ENCODE assay signal across 15 cellular contexts in genomic region chr2:235008584-235009044, GRCh38. TPM values are rescaled to one million over a fixed set of nuclear protein-coding genes. Genes with fewer than 3 reads are reported as not detected.
DNase-seq lines count a peak whose midpoint lies in the region; ATAC-seq, FAIRE-seq and TF ChIP-seq lines count a peak whose summit lies in the region.
"Had no signal": no experiment of that assay in that cellular context is flagged by ENCODE, and none has a peak within 500 bp of the region (broad histone marks: within the 10 kb centered on the region; RNA-seq: fewer than 3 reads in every experiment).

No MANE protein-coding gene starts in this region.

- no peaks in the 10 kb centered on the region for H3K36me3 ChIP-seq in esophagus squamous epithelium
- H3K36me3 ChIP-seq in pancreas, result no peaks in the 10 kb centered on the region
- no peaks in the 10 kb centered on the region for H3K36me3 ChIP-seq in gastrocnemius medialis
- H3K36me3 ChIP-seq: uterus had no signal

- H3K79me1 ChIP-seq in H9 (ENCODE audit: insufficient read depth, low read depth, low read length, poor library complexity, severe bottlenecking), result no peaks in the 10 kb centered on the region

- peak overlapping the region in 2 of 3 experiments; percentile 14 to 87; a peak in 4 of 7 replicates for H3K27ac Mint-ChIP-seq in H9
- no peak overlapping the region for H3K27ac Mint-ChIP-seq in activated T-helper 2 cell treated with anti-CD3 and anti-CD28 coated beads, Interferon-gamma antibody, Interleukin-2, Interleukin-4, amounts not matched to agents 10 μg/mL and 5 μg/mL and 100 μg/mL, durations not matched to agents 14 hours and 24 hours and 36 hours
- H3K27ac Mint-ChIP-seq: activated B cell treated with CpG ODN at 0.5 μM for 24 hours had no signal

- H4K5ac ChIP-seq in H9 (ENCODE audit: insufficient read length, low read depth, low read length), result no peak overlapping the region

- H3K4ac ChIP-seq in H9 (ENCODE audit: low read depth, low read length), result no peak overlapping the region

- H2BK5ac ChIP-seq in H9 (ENCODE audit: insufficient read length, low read length), result no peak overlapping the region

- H3K9me3 Mint-ChIP-seq in H9, result no peaks in the 10 kb centered on the region; a peak in 1 of 5 replicates
- no peaks in the 10 kb centered on the region for H3K9me3 Mint-ChIP-seq in activated T-helper 2 cell treated with anti-CD3 and anti-CD28 coated beads, Interferon-gamma antibody, Interleukin-2, Interleukin-4, amounts not matched to agents 10 μg/mL and 5 μg/mL and 100 μg/mL, durations not matched to agents 14 hours and 24 hours and 36 hours
- H3K9me3 Mint-ChIP-seq: activated B cell treated with CpG ODN at 0.5 μM for 24 hours; activated T-cell treated with anti-CD3 and anti-CD28 coated beads, Interleukin-2, amount 50 U/mL, for 4 hours had no signal

- H3K14ac ChIP-seq in H9 (ENCODE audit: insufficient read depth, low read length), result no peak overlapping the region

- FAIRE-seq in pancreas (lab: Jason Lieb, UNC), result no peak
- FAIRE-seq: GM12891 had no signal

- H4K91ac ChIP-seq in H9 (ENCODE audit: insufficient read length, low read depth, low read length), result no peak overlapping the region

- H3K23me2 ChIP-seq in H9 (ENCODE audit: insufficient read length, low read depth, low read length, poor library complexity, severe bottlenecking), result no peaks in the 10 kb centered on the region

- no peaks in the 10 kb centered on the region for H3K9me3 ChIP-seq in H9 (ENCODE audit: control insufficient read depth, low read depth, low read length)
- no peaks in the 10 kb centered on the region for H3K9me3 ChIP-seq in esophagus squamous epithelium
- no peaks in the 10 kb centered on the region for H3K9me3 ChIP-seq in pancreas
- H3K9me3 ChIP-seq in gastrocnemius medialis, result no peaks in the 10 kb centered on the region
- H3K9me3 ChIP-seq: uterus had no signal

- H2BK12ac ChIP-seq in H9 (ENCODE audit: insufficient read length, low read depth, low read length), result no peak overlapping the region

- peaks cover 7% of the 10 kb centered on the region; the same call in 1 of the 2 replicates for H3K79me2 ChIP-seq in H9 (ENCODE audit: insufficient read depth, low read length)

- in situ Hi-C loops in gastrocnemius medialis (cut with MboI; ENCODE audit: low sequenced_read_pairs in 4 of 4), result no loop called here

- H3K4me2 ChIP-seq in H9 (ENCODE audit: insufficient read depth, insufficient read length, low read length), result no peak overlapping the region

- no peak overlapping the region for H2BK20ac ChIP-seq in H9 (ENCODE audit: low read depth, low read length, poor library complexity, severe bottlenecking)

- TF ChIP-seq CTCF in H9 (conservative IDR thresholded peaks at IDR 0.05) (no peak), esophagus squamous epithelium (IDR thresholded peaks at IDR 0.05) (no peak), pancreas (IDR thresholded peaks at IDR 0.05) (no peak), gastrocnemius medialis (IDR thresholded peaks at IDR 0.05 in 4 of 5, conservative IDR thresholded peaks at IDR 0.05 in 1 of 5) (no peak)

- H3K27me3 Mint-ChIP-seq in H9 (ENCODE audit: low read depth), result no peaks in the 10 kb centered on the region; the same call in 1 of the 2 replicates
- H3K27me3 Mint-ChIP-seq in activated T-helper 2 cell treated with anti-CD3 and anti-CD28 coated beads, Interferon-gamma antibody, Interleukin-2, Interleukin-4, amounts not matched to agents 10 μg/mL and 5 μg/mL and 100 μg/mL, durations not matched to agents 14 hours and 24 hours and 36 hours (ENCODE audit: low read depth), result no peaks in the 10 kb centered on the region
- H3K27me3 Mint-ChIP-seq: activated B cell treated with CpG ODN at 0.5 μM for 24 hours had no signal

- intact Hi-C loops in esophagus squamous epithelium (cut with DNase I) (no loop called here), pancreas (cut with DNase I) (no loop called here), gastrocnemius medialis (cut with DNase I; ENCODE audit: low total_unique reads) (loop anchor here (1.0 to 5.0 kb wide), 2 partner anchors 56 to 99 kb away; partner anchors contain the start of gene SH3BP4)
- intact Hi-C loops in activated T-helper 2 cell treated with anti-CD3 and anti-CD28 coated beads, Interferon-gamma antibody, Interleukin-2, Interleukin-4, amounts not matched to agents 10 μg/mL and 5 μg/mL and 100 μg/mL, durations not matched to agents 14 hours and 24 hours and 36 hours (cut with micrococcal nuclease), result no loop called here

- no peak overlapping the region for H2BK120ac ChIP-seq in H9 (ENCODE audit: low read depth, low read length, poor library complexity, severe bottlenecking)

- WGBS in H9 (ENCODE audit: extremely low coverage, insufficient read length, low lambda C conversion rate), result no CpG with 5 or more reads among the region's 6 CpGs
- 42 to 52% methylated on average over 4 to 6 of the region's 6 CpGs for WGBS in esophagus squamous epithelium, 2 donors
- 17 to 19% methylated on average over 6 of the region's 6 CpGs for WGBS in pancreas, 2 donors

- no peak overlapping the region for H3K23ac ChIP-seq in H9 (ENCODE audit: insufficient read length, low read depth, low read length)

- H2AK5ac ChIP-seq in H9 (ENCODE audit: insufficient read length, low read length), result no peak overlapping the region

- H4K20me1 ChIP-seq in H9 (ENCODE audit: control insufficient read depth, insufficient read depth, insufficient read length), result no peaks in the 10 kb centered on the region

- peak overlapping the region in 1 of 4 donors; percentile 1 for H3K4me3 ChIP-seq in esophagus squamous epithelium
- peak overlapping the region in 1 of 4 donors; percentile 26 for H3K4me3 ChIP-seq in pancreas
- no peak overlapping the region for H3K4me3 ChIP-seq in gastrocnemius medialis
- H3K4me3 ChIP-seq: uterus had no signal

- peaks cover 70 to 75% of the 10 kb centered on the region in 2 experiments for H3K4me1 Mint-ChIP-seq in H9
- no peaks in the 10 kb centered on the region for H3K4me1 Mint-ChIP-seq in activated T-helper 2 cell treated with anti-CD3 and anti-CD28 coated beads, Interferon-gamma antibody, Interleukin-2, Interleukin-4, amounts not matched to agents 10 μg/mL and 5 μg/mL and 100 μg/mL, durations not matched to agents 14 hours and 24 hours and 36 hours (ENCODE audit: low read depth)
- H3K4me1 Mint-ChIP-seq: activated B cell treated with CpG ODN at 0.5 μM for 24 hours had no signal

- ATAC-seq in pancreas (peak; percentile 74 to 81 (median 77)), gastrocnemius medialis (no peak), HG03460 (IDR thresholded peaks at IDR 0.05; ENCODE audit: unreplicated experiment) (no peak)
- ATAC-seq: activated T-cell treated with anti-CD3 and anti-CD28 coated beads, Interleukin-2, amount 50 U/mL, for 4 hours; left ventricle myocardium superior had no signal

- no peak overlapping the region for H3K56ac ChIP-seq in H9 (ENCODE audit: insufficient read length, low read depth, low read length)

- H2AFZ ChIP-seq in H9 (ENCODE audit: low read length), result no peak overlapping the region

- no peak overlapping the region for H3T11ph ChIP-seq in H9 (ENCODE audit: low read length)

- no peak overlapping the region for H3K18ac ChIP-seq in H9 (ENCODE audit: insufficient read length, low read depth, low read length)

- H3K27me3 ChIP-seq in H9 (ENCODE audit: insufficient read depth, low read length) (no peaks in the 10 kb centered on the region), esophagus squamous epithelium (no peaks in the 10 kb centered on the region), pancreas (no peaks in the 10 kb centered on the region), gastrocnemius medialis (no peaks in the 10 kb centered on the region)
- H3K27me3 ChIP-seq: uterus had no signal

- H3K27ac ChIP-seq in H9 (ENCODE audit: insufficient read length, low read depth, low read length) (no peak overlapping the region), esophagus squamous epithelium (peak overlapping the region; percentile 82 to 86 (median 82)), pancreas (peak overlapping the region; percentile 69 to 88 (median 78)), gastrocnemius medialis (no peak overlapping the region)
- H3K27ac ChIP-seq: uterus had no signal

- H3K4me3 Mint-ChIP-seq in H9, result no peak overlapping the region
- no peak overlapping the region for H3K4me3 Mint-ChIP-seq in activated T-helper 2 cell treated with anti-CD3 and anti-CD28 coated beads, Interferon-gamma antibody, Interleukin-2, Interleukin-4, amounts not matched to agents 10 μg/mL and 5 μg/mL and 100 μg/mL, durations not matched to agents 14 hours and 24 hours and 36 hours (ENCODE audit: low read depth)
- H3K4me3 Mint-ChIP-seq: activated B cell treated with CpG ODN at 0.5 μM for 24 hours; activated T-cell treated with anti-CD3 and anti-CD28 coated beads, Interleukin-2, amount 50 U/mL, for 4 hours had no signal

- no peak overlapping the region for H3K9ac ChIP-seq in H9 (ENCODE audit: extremely low read depth, insufficient read length, low read length)

- H3K36me3 Mint-ChIP-seq in H9 (ENCODE audit: insufficient read depth in 1 of 3, low read depth in 3 of 3), result peaks cover 15 to 48% (median 39%) of the 10 kb centered on the region in 3 experiments
- H3K36me3 Mint-ChIP-seq in activated T-helper 2 cell treated with anti-CD3 and anti-CD28 coated beads, Interferon-gamma antibody, Interleukin-2, Interleukin-4, amounts not matched to agents 10 μg/mL and 5 μg/mL and 100 μg/mL, durations not matched to agents 14 hours and 24 hours and 36 hours (ENCODE audit: low read depth), result no peaks in the 10 kb centered on the region

- no peak for TF ChIP-seq POLR2A in esophagus squamous epithelium (IDR thresholded peaks at IDR 0.05)
- TF ChIP-seq POLR2A in gastrocnemius medialis (IDR thresholded peaks at IDR 0.05), result no peak

- H4K8ac ChIP-seq in H9 (replicated peaks; ENCODE audit: insufficient read length, low read depth, low read length), result no peak overlapping the region

- DNase-seq in H9, result no peak
- DNase-seq in NCI-H526 treated with DMSO at 0.1 percent for 48 hours (lab: John Stamatoyannopoulos, UW), result peak; percentile 27
- no peak for DNase-seq in esophagus squamous epithelium (lab: John Stamatoyannopoulos, UW)
- DNase-seq in pancreas, result peak in 4 of 6 donors; percentile 54 to 84 (median 80)
- no peak for DNase-seq in activated T-helper 2 cell treated with anti-CD3 and anti-CD28 coated beads, Interferon-gamma antibody, Interleukin-2, Interleukin-4, amounts not matched to agents 10 μg/mL and 5 μg/mL and 100 μg/mL, durations not matched to agents 14 hours and 24 hours and 36 hours (ENCODE audit: low spot score)
- no peak for DNase-seq in stimulated activated CD4-positive, alpha-beta T cell treated with anti-CD3 and anti-CD28 coated beads, Interleukin-2, amount 100 ng/mL, for 48 hours
- DNase-seq in gastrocnemius medialis, result no peak
- DNase-seq: activated B cell treated with CpG ODN at 0.5 μM for 24 hours; activated T-cell treated with anti-CD3 and anti-CD28 coated beads, Interleukin-2, amount 50 U/mL, for 4 hours; COR-L47; left ventricle myocardium superior; RPMI8226; uterus had no signal

- H3K4me1 ChIP-seq in H9 (ENCODE audit: insufficient read depth, low read length) (peaks cover 7% of the 10 kb centered on the region; the same call in 1 of the 2 replicates), esophagus squamous epithelium (peaks cover 16 to 66% (median 38%) of the 10 kb centered on the region in 3 donors), pancreas (peaks cover 69 to 82% (median 77%) of the 10 kb centered on the region in 3 donors), gastrocnemius medialis (peaks cover 46 to 63% of the 10 kb centered on the region in 2 donors)
- H3K4me1 ChIP-seq: uterus had no signal

- H2BK15ac ChIP-seq in H9 (ENCODE audit: low read depth, low read length), result no peak overlapping the region

RNA-seq across cellular contexts. Expression of gene SH3BP4, which starts 56.8 kb away (rescaled TPM):
- total RNA-seq in H9 (2021) (88.5 and 93.8 TPM in 2 replicates), esophagus squamous epithelium (10 to 100 TPM; 11.0 to 22.9 (median 18.7) TPM), pancreas (10 to 100 TPM; 61.6 to 99.7 (median 64.0) TPM), gastrocnemius medialis (10 to 100 TPM; 10.2 to 36.9 (median 15.9) TPM)
- 10 to 100 TPM; 20.5 to 22.1 TPM for polyA plus RNA-seq in pancreas
- 0.05 and 0.66 TPM in 2 replicates for total RNA-seq in activated T-helper 2 cell treated with anti-CD3 and anti-CD28 coated beads, Interferon-gamma antibody, Interleukin-2, Interleukin-4, amounts not matched to agents 10 μg/mL and 5 μg/mL and 100 μg/mL, durations not matched to agents 14 hours and 24 hours and 36 hours

Comparison
In these comparisons a context has a peak if more than half of its experiments do, and no peak if none do; other contexts are left out.
1. DNase-seq: peak in NCI-H526 treated with DMSO at 0.1 percent for 48 hours (single experiment) and pancreas (4 of 6); none in H9 (single experiment), esophagus squamous epithelium (single experiment), activated T-helper 2 cell treated with anti-CD3 and anti-CD28 coated beads, Interferon-gamma antibody, Interleukin-2, Interleukin-4, amounts not matched to agents 10 μg/mL and 5 μg/mL and 100 μg/mL, durations not matched to agents 14 hours and 24 hours and 36 hours (single experiment), stimulated activated CD4-positive, alpha-beta T cell treated with anti-CD3 and anti-CD28 coated beads, Interleukin-2, amount 100 ng/mL, for 48 hours (0 of 2) and gastrocnemius medialis (0 of 2).
2. H3K27ac ChIP-seq: peak in esophagus squamous epithelium (4 of 4) and pancreas (4 of 4); none in H9 (single experiment) and gastrocnemius medialis (0 of 4).
3. ATAC-seq: peak in pancreas (4 of 4); none in gastrocnemius medialis (0 of 2) and HG03460 (single experiment).